In genomic region chr19:9323919-9324583, GRCh38 we compare ENCODE assay signal across 8 cellular contexts. TPM values are rescaled to one million over a fixed set of nuclear protein-coding genes. Genes with fewer than 3 reads are reported as not detected.
DNase-seq lines count a peak whose midpoint lies in the region; ATAC-seq and TF ChIP-seq lines count a peak whose summit lies in the region.

Gene ZNF559 (plus strand): TSS chr19:9324179. CDS start chr19:9338550, 14,371 bp downstream.

- H3K36me3 ChIP-seq in DND-41 (ENCODE audit: insufficient read depth, low read length) (peaks cover 32% of the 10 kb centered on the region), esophagus squamous epithelium (peaks cover 0 to 21% (median 0%) of the 10 kb centered on the region in 3 donors)

- H3K4me1 Mint-ChIP-seq in naive B cell, result peaks cover 5 to 30% (median 20%) of the 10 kb centered on the region in 3 donors
- H3K4me1 Mint-ChIP-seq in stimulated activated effector memory CD8-positive, alpha-beta T cell treated with anti-CD3 and anti-CD28 coated beads, Interleukin-12 subunit alpha, Interleukin-12 subunit beta, amount 100 ng/mL, for 72 hours, result peaks cover 13% of the 10 kb centered on the region

- no peaks in the 10 kb centered on the region for H4K20me1 ChIP-seq in DND-41 (ENCODE audit: insufficient read depth, low read length)

- H3K4me2 ChIP-seq in DND-41 (ENCODE audit: insufficient read depth, low read length), result peak within 1 kb of the TSS; percentile 94

- peak within 1 kb of the TSS; percentile 82 for H2AFZ ChIP-seq in DND-41 (ENCODE audit: low read depth, low read length)

- H3K4me3 ChIP-seq in DND-41 (ENCODE audit: low read depth in 1 of 2, low read length in 2 of 2) (peak within 1 kb of the TSS; percentile 47 to 88), esophagus squamous epithelium (peak within 1 kb of the TSS; percentile 72 to 89 (median 83))

- intact Hi-C loops in esophagus squamous epithelium (cut with DNase I), result no loop called here

- H3K9me3 ChIP-seq in DND-41 (ENCODE audit: insufficient read depth, low read length, severe bottlenecking), result peaks cover 15% of the 10 kb centered on the region
- peaks cover 0 to 58% (median 21%) of the 10 kb centered on the region in 3 donors for H3K9me3 ChIP-seq in esophagus squamous epithelium

- TF ChIP-seq POLR2A in esophagus squamous epithelium (IDR thresholded peaks at IDR 0.05), result peak in 1 of 4 donors; percentile 8

- peak; percentile 79 for TF ChIP-seq CTCF in DND-41 (IDR thresholded peaks at IDR 0.05; ENCODE audit: borderline replicate concordance, extremely low read depth, low read length, poor library complexity, severe bottlenecking)
- peak in 4 of 6 experiments; percentile 15 to 38 (median 32) for TF ChIP-seq CTCF in esophagus squamous epithelium (IDR thresholded peaks at IDR 0.05)

- H3K79me2 ChIP-seq in DND-41 (ENCODE audit: insufficient read depth, low read length), result peaks cover 48% of the 10 kb centered on the region

- peak within 1 kb of the TSS; percentile 78 to 97 (median 95) for H3K27ac Mint-ChIP-seq in naive B cell
- peak within 1 kb of the TSS; percentile 94 for H3K27ac Mint-ChIP-seq in stimulated activated effector memory CD8-positive, alpha-beta T cell treated with anti-CD3 and anti-CD28 coated beads, Interleukin-12 subunit alpha, Interleukin-12 subunit beta, amount 100 ng/mL, for 72 hours

- H3K27ac ChIP-seq in DND-41 (ENCODE audit: low read length), result peak within 1 kb of the TSS; percentile 87
- H3K27ac ChIP-seq in esophagus squamous epithelium, result peak within 1 kb of the TSS; percentile 86 to 95 (median 92)

- WGBS in esophagus squamous epithelium, 2 donors, result 0 to 5% methylated on average over 2 to 5 of the region's 48 CpGs

- peak; percentile 98 for DNase-seq in DND-41
- peak; percentile 88 for DNase-seq in KG1 (lab: John Stamatoyannopoulos, UW)
- DNase-seq in activated T-cell treated with anti-CD3 and anti-CD28 coated beads, Interleukin-2, amount 50 U/mL, for 48 hours, result peak; percentile 97 to 98
- DNase-seq in esophagus squamous epithelium (lab: John Stamatoyannopoulos, UW), result peak; percentile 68
- DNase-seq in naive B cell, result peak; percentile 96
- peak; percentile 99 for DNase-seq in stimulated activated effector memory CD8-positive, alpha-beta T cell treated with anti-CD3 and anti-CD28 coated beads, Interleukin-12 subunit alpha, Interleukin-12 subunit beta, amount 100 ng/mL, for 72 hours (ENCODE audit: low spot score in 2 of 2)

- H3K27me3 Mint-ChIP-seq in naive B cell, result peaks cover 0 to 5% (median 0%) of the 10 kb centered on the region in 3 donors

- peaks cover 6 to 15% of the 10 kb centered on the region in 2 donors for H3K36me3 Mint-ChIP-seq in naive B cell
- peaks cover 41% of the 10 kb centered on the region for H3K36me3 Mint-ChIP-seq in stimulated activated effector memory CD8-positive, alpha-beta T cell treated with anti-CD3 and anti-CD28 coated beads, Interleukin-12 subunit alpha, Interleukin-12 subunit beta, amount 100 ng/mL, for 72 hours

- peak; percentile 95 for ATAC-seq in DND-41 (ENCODE audit: insufficient read depth, low read depth)
- peak; percentile 96 for ATAC-seq in GM21723 (IDR thresholded peaks at IDR 0.05; ENCODE audit: unreplicated experiment)
- ATAC-seq in naive B cell (ENCODE audit: low read depth in 2 of 2), result peak; percentile 97
- ATAC-seq in stimulated activated effector memory CD8-positive, alpha-beta T cell treated with anti-CD3 and anti-CD28 coated beads, Interleukin-12 subunit alpha, Interleukin-12 subunit beta, amount 100 ng/mL, for 72 hours, result peak; percentile 99

- H3K9ac ChIP-seq in DND-41 (ENCODE audit: low read depth, low read length), result peak within 1 kb of the TSS; percentile 85

- H3K27me3 ChIP-seq in DND-41 (ENCODE audit: insufficient read depth, low read length, poor library complexity) (no peaks in the 10 kb centered on the region), esophagus squamous epithelium (no peaks in the 10 kb centered on the region)

- peak within 1 kb of the TSS; percentile 89 to 99 (median 97) for H3K4me3 Mint-ChIP-seq in naive B cell
- H3K4me3 Mint-ChIP-seq in stimulated activated effector memory CD8-positive, alpha-beta T cell treated with anti-CD3 and anti-CD28 coated beads, Interleukin-12 subunit alpha, Interleukin-12 subunit beta, amount 100 ng/mL, for 72 hours, result peak within 1 kb of the TSS; percentile 90

- H3K4me1 ChIP-seq in DND-41 (ENCODE audit: insufficient read depth, low read length) (peaks cover 41% of the 10 kb centered on the region), esophagus squamous epithelium (peaks cover 0 to 20% (median 8%) of the 10 kb centered on the region in 3 donors)

- H3K9me3 Mint-ChIP-seq in naive B cell, result peaks cover 0 to 61% (median 45%) of the 10 kb centered on the region in 7 donors
- peaks cover 4% of the 10 kb centered on the region for H3K9me3 Mint-ChIP-seq in stimulated activated effector memory CD8-positive, alpha-beta T cell treated with anti-CD3 and anti-CD28 coated beads, Interleukin-12 subunit alpha, Interleukin-12 subunit beta, amount 100 ng/mL, for 72 hours

TF ChIP-seq in PFSK-1, 5 proteins besides CTCF, POLR2A, EP300 and RAD21:
- TF ChIP-seq REST (IDR thresholded peaks at IDR 0.05; ENCODE audit: insufficient read depth in 1 of 2, low read depth in 2 of 2, low read length in 2 of 2) (0 out of 4 replicates have a peak, but pooled peaks of 1 of the 2 experiments have one; percentile 35), POLR2AphosphoS5 (IDR thresholded peaks at IDR 0.05; ENCODE audit: low read depth, low read length) (peak; percentile 45; the same call in 1 of the 2 replicates), SIN3A (IDR thresholded peaks at IDR 0.05; ENCODE audit: borderline replicate concordance, insufficient read depth, low read length) (no peak), FOXP2 (optimal IDR thresholded peaks at IDR 0.05; ENCODE audit: borderline replicate concordance, extremely low read depth, extremely low read length, insufficient read depth) (no peak)

RNA-seq across cellular contexts. Expression of gene ZNF559, which starts in this region (rescaled TPM):
- 5.2 TPM for polyA plus RNA-seq in PFSK-1 (2012; ENCODE audit: insufficient read length, low read depth)
- 10 to 100 TPM in 1 of 4 donors, 1 to 10 TPM in 3; 4.2 to 10.9 (median 7.0) TPM for total RNA-seq in esophagus squamous epithelium
- 10 to 100 TPM; 40.6 to 62.3 (median 46.7) TPM for polyA plus RNA-seq in naive B cell (ENCODE audit: low read depth in 6 of 6)

Comparison
In these comparisons a context has a peak if more than half of its experiments do, and no peak if none do; other contexts are left out.
1. Peak in every context shown above with its lines: DNase-seq, ATAC-seq, H3K4me3 ChIP-seq and H3K27ac ChIP-seq.